In the genomic region with DNA sequence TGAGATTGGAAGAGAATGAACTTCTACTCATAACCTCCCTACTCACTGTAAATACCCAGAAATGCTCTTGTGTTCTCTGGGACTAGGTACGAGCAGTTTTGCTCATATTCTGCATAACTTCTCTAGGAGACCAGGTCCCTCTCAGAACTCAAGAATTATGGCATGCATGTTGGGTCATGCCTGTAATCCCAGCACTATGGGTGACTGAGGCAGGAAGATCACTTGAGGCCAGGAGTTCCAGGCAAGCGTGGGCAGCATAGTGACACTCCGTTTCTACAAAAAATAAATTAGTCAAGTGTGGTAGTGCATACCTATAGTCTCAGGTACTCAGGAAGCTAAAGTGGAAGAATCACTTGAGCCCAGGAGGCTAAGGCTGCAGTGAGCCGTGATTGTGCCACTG, we compare ENCODE assay signal across 1 cellular context.
TF ChIP-seq lines count a peak whose summit lies in the region.

No MANE protein-coding gene starts in this region.

TF ChIP-seq in GM23338, 12 proteins besides CTCF, POLR2A, EP300 and RAD21 (continued from another document):
- TF ChIP-seq, protein P1, sequence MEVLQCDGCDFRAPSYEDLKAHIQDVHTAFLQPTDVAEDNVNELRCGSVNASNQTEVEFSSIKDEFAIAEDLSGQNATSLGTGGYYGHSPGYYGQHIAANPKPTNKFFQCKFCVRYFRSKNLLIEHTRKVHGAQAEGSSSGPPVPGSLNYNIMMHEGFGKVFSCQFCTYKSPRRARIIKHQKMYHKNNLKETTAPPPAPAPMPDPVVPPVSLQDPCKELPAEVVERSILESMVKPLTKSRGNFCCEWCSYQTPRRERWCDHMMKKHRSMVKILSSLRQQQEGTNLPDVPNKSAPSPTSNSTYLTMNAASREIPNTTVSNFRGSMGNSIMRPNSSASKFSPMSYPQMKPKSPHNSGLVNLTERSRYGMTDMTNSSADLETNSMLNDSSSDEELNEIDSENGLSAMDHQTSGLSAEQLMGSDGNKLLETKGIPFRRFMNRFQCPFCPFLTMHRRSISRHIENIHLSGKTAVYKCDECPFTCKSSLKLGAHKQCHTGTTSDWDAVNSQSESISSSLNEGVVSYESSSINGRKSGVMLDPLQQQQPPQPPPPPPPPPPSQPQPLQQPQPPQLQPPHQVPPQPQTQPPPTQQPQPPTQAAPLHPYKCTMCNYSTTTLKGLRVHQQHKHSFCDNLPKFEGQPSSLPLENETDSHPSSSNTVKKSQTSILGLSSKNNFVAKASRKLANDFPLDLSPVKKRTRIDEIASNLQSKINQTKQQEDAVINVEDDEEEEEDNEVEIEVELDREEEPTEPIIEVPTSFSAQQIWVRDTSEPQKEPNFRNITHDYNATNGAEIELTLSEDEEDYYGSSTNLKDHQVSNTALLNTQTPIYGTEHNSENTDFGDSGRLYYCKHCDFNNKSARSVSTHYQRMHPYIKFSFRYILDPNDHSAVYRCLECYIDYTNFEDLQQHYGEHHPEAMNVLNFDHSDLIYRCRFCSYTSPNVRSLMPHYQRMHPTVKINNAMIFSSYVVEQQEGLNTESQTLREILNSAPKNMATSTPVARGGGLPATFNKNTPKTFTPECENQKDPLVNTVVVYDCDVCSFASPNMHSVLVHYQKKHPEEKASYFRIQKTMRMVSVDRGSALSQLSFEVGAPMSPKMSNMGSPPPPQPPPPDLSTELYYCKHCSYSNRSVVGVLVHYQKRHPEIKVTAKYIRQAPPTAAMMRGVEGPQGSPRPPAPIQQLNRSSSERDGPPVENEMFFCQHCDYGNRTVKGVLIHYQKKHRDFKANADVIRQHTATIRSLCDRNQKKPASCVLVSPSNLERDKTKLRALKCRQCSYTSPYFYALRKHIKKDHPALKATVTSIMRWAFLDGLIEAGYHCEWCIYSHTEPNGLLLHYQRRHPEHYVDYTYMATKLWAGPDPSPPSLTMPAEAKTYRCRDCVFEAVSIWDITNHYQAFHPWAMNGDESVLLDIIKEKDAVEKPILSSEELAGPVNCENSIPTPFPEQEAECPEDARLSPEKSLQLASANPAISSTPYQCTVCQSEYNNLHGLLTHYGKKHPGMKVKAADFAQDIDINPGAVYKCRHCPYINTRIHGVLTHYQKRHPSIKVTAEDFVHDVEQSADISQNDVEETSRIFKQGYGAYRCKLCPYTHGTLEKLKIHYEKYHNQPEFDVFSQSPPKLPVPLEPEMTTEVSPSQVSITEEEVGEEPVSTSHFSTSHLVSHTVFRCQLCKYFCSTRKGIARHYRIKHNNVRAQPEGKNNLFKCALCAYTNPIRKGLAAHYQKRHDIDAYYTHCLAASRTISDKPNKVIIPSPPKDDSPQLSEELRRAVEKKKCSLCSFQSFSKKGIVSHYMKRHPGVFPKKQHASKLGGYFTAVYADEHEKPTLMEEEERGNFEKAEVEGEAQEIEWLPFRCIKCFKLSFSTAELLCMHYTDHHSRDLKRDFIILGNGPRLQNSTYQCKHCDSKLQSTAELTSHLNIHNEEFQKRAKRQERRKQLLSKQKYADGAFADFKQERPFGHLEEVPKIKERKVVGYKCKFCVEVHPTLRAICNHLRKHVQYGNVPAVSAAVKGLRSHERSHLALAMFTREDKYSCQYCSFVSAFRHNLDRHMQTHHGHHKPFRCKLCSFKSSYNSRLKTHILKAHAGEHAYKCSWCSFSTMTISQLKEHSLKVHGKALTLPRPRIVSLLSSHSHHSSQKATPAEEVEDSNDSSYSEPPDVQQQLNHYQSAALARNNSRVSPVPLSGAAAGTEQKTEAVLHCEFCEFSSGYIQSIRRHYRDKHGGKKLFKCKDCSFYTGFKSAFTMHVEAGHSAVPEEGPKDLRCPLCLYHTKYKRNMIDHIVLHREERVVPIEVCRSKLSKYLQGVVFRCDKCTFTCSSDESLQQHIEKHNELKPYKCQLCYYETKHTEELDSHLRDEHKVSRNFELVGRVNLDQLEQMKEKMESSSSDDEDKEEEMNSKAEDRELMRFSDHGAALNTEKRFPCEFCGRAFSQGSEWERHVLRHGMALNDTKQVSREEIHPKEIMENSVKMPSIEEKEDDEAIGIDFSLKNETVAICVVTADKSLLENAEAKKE (CRISPR knock-in tag; IDR thresholded peaks at IDR 0.05): no peak
- TF ChIP-seq NANOG (IDR thresholded peaks at IDR 0.05; ENCODE audit: borderline replicate concordance) (no peak), EZH2 (IDR thresholded peaks at IDR 0.05; ENCODE audit: low read depth, unreplicated experiment) (no peak), ZNF331 (CRISPR knock-in tag; IDR thresholded peaks at IDR 0.05; ENCODE audit: low read depth) (no peak), CREB1 (CRISPR knock-in tag; IDR thresholded peaks at IDR 0.05; ENCODE audit: low read depth) (no peak), JUNB (IDR thresholded peaks at IDR 0.05; ENCODE audit: unreplicated experiment) (no peak), STAT1 (IDR thresholded peaks at IDR 0.05; ENCODE audit: unreplicated experiment) (no peak)
